ENCODE assay signal across 8 cellular contexts in genomic region chr5:90997082-90997481, GRCh38.
"Had no signal": no experiment of that assay in that cellular context is flagged by ENCODE, and none has a peak within 500 bp of the region (broad histone marks: within the 10 kb centered on the region; RNA-seq: fewer than 3 reads in every experiment).

No MANE protein-coding gene starts in this region.

- DNase-seq: GDM1, GF-D8 had no signal

- H3K4me3 ChIP-seq: GM12878 had no signal

- ATAC-seq: GM12878 had no signal

- FAIRE-seq: G401.6, GM12878, GM12891, GM12892, GM18507, GM19239 had no signal
